In genomic region chr15:64632639-64633038, GRCh38 we compare ENCODE assay signal across 8 cellular contexts.
DNase-seq lines count a peak whose midpoint lies in the region; ATAC-seq, FAIRE-seq and TF ChIP-seq lines count a peak whose summit lies in the region.
"Not testable (repeated sequence)": the region's sequence is repeated elsewhere in the genome, so short reads cannot be mapped to it uniquely, and the experiment has no call there.

No MANE protein-coding gene starts in this region.

- TF ChIP-seq CTCF in CD4-positive, alpha-beta T cell (IDR thresholded peaks at IDR 0.05); HEK293 (tag by site-specific recombination; IDR thresholded peaks at IDR 0.05); HepG2 (CRISPR knock-in tag; IDR thresholded peaks at IDR 0.05): not testable (repeated sequence)

- peak overlapping the region; percentile 80 for H3K27ac Mint-ChIP-seq in CD4-positive, alpha-beta T cell
- H3K27ac Mint-ChIP-seq in T-helper 2 cell treated with Interferon-gamma antibody and Interleukin-4, amounts not matched to agents 5 μg/mL and 100 μg/mL, for 36 hours: peak overlapping the region; percentile 17
- peak overlapping the region; percentile 72 for H3K27ac Mint-ChIP-seq in activated T-cell treated with anti-CD3 and anti-CD28 coated beads, Interleukin-2, amount 50 U/mL, for 24 hours
- peak overlapping the region; percentile 93 to 96 for H3K27ac Mint-ChIP-seq in effector memory CD8-positive, alpha-beta T cell
- peak overlapping the region; percentile 77 to 89 for H3K27ac Mint-ChIP-seq in natural killer cell treated with Interleukin-12 subunit alpha and Interleukin-12 subunit beta and Interleukin-15 and Interleukin-18, amount 100 ng/mL, for 72 hours

- not testable (repeated sequence) for DNase-seq in CD4-positive, alpha-beta T cell; T-helper 2 cell treated with Interferon-gamma antibody and Interleukin-4, amounts not matched to agents 5 μg/mL and 100 μg/mL, for 36 hours (ENCODE audit: low spot score); activated T-cell treated with anti-CD3 and anti-CD28 coated beads, Interleukin-2, amount 50 U/mL, for 24 hours; effector memory CD8-positive, alpha-beta T cell; HepG2 (ENCODE audit: low spot score); natural killer cell treated with Interleukin-12 subunit alpha and Interleukin-12 subunit beta and Interleukin-15 and Interleukin-18, amount 100 ng/mL, for 72 hours (ENCODE audit: low spot score)
- peak; percentile 52 for DNase-seq in renal cortical epithelial cell (ENCODE audit: low read depth)

- not testable (repeated sequence) for H3K4me3 ChIP-seq in HEK293 (ENCODE audit: low read depth, low read length); HepG2 (replicated peaks in 1 of 3; ENCODE audit: insufficient read depth in 1 of 3, low read depth in 2 of 3, low read length in 3 of 3)

- not testable (repeated sequence) for H3K4me2 ChIP-seq in HepG2 (ENCODE audit: low read depth, low read length)

- not testable (repeated sequence) for H3K9ac ChIP-seq in HepG2 (ENCODE audit: insufficient read depth, low read depth, low read length)

- H3K36me3 Mint-ChIP-seq in CD4-positive, alpha-beta T cell (ENCODE audit: low read depth): peaks cover 50% of the 10 kb centered on the region
- H3K36me3 Mint-ChIP-seq in T-helper 2 cell treated with Interferon-gamma antibody and Interleukin-4, amounts not matched to agents 5 μg/mL and 100 μg/mL, for 36 hours (ENCODE audit: low read depth): peaks cover 34% of the 10 kb centered on the region
- H3K36me3 Mint-ChIP-seq in activated T-cell treated with anti-CD3 and anti-CD28 coated beads, Interleukin-2, amount 50 U/mL, for 24 hours (ENCODE audit: low read depth): peaks cover 41% of the 10 kb centered on the region
- not testable (repeated sequence) for H3K36me3 Mint-ChIP-seq in effector memory CD8-positive, alpha-beta T cell (ENCODE audit: insufficient read depth)
- peaks cover 11% of the 10 kb centered on the region for H3K36me3 Mint-ChIP-seq in natural killer cell treated with Interleukin-12 subunit alpha and Interleukin-12 subunit beta and Interleukin-15 and Interleukin-18, amount 100 ng/mL, for 72 hours

- not testable (repeated sequence) for BruUV-seq in HepG2 (replicated peaks; lab: Mats Ljungman, UMichigan)

- not testable (repeated sequence) for H3K27me3 ChIP-seq in CD4-positive, alpha-beta T cell (ENCODE audit: control insufficient read depth, insufficient read depth, low read length); HepG2 (ENCODE audit: control insufficient read depth in 1 of 2, insufficient read depth in 2 of 2, low read length in 2 of 2)

- in situ Hi-C loops in HepG2 (cut with HindIII; ENCODE audit: extremely low pct_ligation_motif_present, low pct_unique_long_range_greater_than_20kb): not testable (repeated sequence)

- POLR2A ChIA-PET in CD4-positive, alpha-beta T cell (lab: Charles Lee); HEK293 (lab: Yijun Ruan, JAX); HepG2 (lab: Yijun Ruan, JAX): not testable (repeated sequence)

- not testable (repeated sequence) for H3K27ac ChIP-seq in CD4-positive, alpha-beta T cell (ENCODE audit: low read depth, low read length); HEK293 (ENCODE audit: extremely low read depth, low read depth, low read length); HepG2 (ENCODE audit: extremely low read length, insufficient read depth, low read length)

- not testable (repeated sequence) for H3K4me3 Mint-ChIP-seq in CD4-positive, alpha-beta T cell; T-helper 2 cell treated with Interferon-gamma antibody and Interleukin-4, amounts not matched to agents 5 μg/mL and 100 μg/mL, for 36 hours; activated T-cell treated with anti-CD3 and anti-CD28 coated beads, Interleukin-2, amount 50 U/mL, for 24 hours; natural killer cell treated with Interleukin-12 subunit alpha and Interleukin-12 subunit beta and Interleukin-15 and Interleukin-18, amount 100 ng/mL, for 72 hours
- peak overlapping the region in 1 of 2 donors; percentile 25 for H3K4me3 Mint-ChIP-seq in effector memory CD8-positive, alpha-beta T cell

- not testable (repeated sequence) for H2AFZ ChIP-seq in HepG2 (ENCODE audit: low read length)

- H3K9me3 ChIP-seq in CD4-positive, alpha-beta T cell (ENCODE audit: control insufficient read depth, low read length); HEK293 (ENCODE audit: control insufficient read depth, insufficient read depth, low read depth, low read length); HepG2 (ENCODE audit: low read length): not testable (repeated sequence)

- whole genome bisulfite sequencing in HepG2 (ENCODE audit: low lambda C conversion rate): 93% methylated on average over 3 of the region's 3 CpGs

- not testable (repeated sequence) for FAIRE-seq in HepG2 (lab: Jason Lieb, UNC)

- TF ChIP-seq POLR2A in HepG2 (IDR thresholded peaks at IDR 0.05; ENCODE audit: insufficient read depth in 1 of 2, low read depth in 2 of 2, low read length in 2 of 2): not testable (repeated sequence)

- H3K4me1 ChIP-seq in HEK293 (ENCODE audit: control insufficient read depth, insufficient read depth, low read length) (peaks cover 18% of the 10 kb centered on the region), HepG2 (ENCODE audit: insufficient read depth, low read length) (peaks cover 42% of the 10 kb centered on the region)

- CTCF ChIA-PET in CD4-positive, alpha-beta T cell (lab: Charles Lee): interaction anchor here (0.9 kb wide), 1 partner anchor 125 kb away, joined by 4 read pairs; no protein-coding TSS in a partner anchor
- CTCF ChIA-PET in HEK293 (lab: Yijun Ruan, JAX): interaction anchor here (0.6 kb wide), 1 partner anchor 206 kb away, joined by 3 read pairs; no protein-coding TSS in a partner anchor
- CTCF ChIA-PET in HepG2 (lab: Yijun Ruan, JAX; ENCODE audit: low intra/inter-chr PET ratio, low total read pairs): not testable (repeated sequence)

- not testable (repeated sequence) for TF ChIP-seq RAD21 in HepG2 (CRISPR knock-in tag; IDR thresholded peaks at IDR 0.05)

- H3K36me3 ChIP-seq in HEK293 (ENCODE audit: control insufficient read depth in 2 of 2, insufficient read depth in 1 of 2, low read length in 2 of 2); HepG2 (replicated peaks in 1 of 2; ENCODE audit: control insufficient read depth in 1 of 2, insufficient read depth in 2 of 2, low read length in 2 of 2): not testable (repeated sequence)

- not testable (repeated sequence) for H3K79me2 ChIP-seq in HepG2 (ENCODE audit: insufficient read depth, low read length)

- intact Hi-C loops in CD4-positive, alpha-beta T cell (cut with DNase I, micrococcal nuclease): loop anchor here in 1 of 2 experiments (5.0 kb wide), 1 partner anchor 35 kb away; no protein-coding TSS in a partner anchor
- intact Hi-C loops in HepG2 (cut with micrococcal nuclease; ENCODE audit: unreplicated experiment): not testable (repeated sequence)

- not testable (repeated sequence) for H3K27me3 Mint-ChIP-seq in CD4-positive, alpha-beta T cell; T-helper 2 cell treated with Interferon-gamma antibody and Interleukin-4, amounts not matched to agents 5 μg/mL and 100 μg/mL, for 36 hours (ENCODE audit: low read depth); activated T-cell treated with anti-CD3 and anti-CD28 coated beads, Interleukin-2, amount 50 U/mL, for 24 hours; effector memory CD8-positive, alpha-beta T cell; natural killer cell treated with Interleukin-12 subunit alpha and Interleukin-12 subunit beta and Interleukin-15 and Interleukin-18, amount 100 ng/mL, for 72 hours

- ATAC-seq in CD4-positive, alpha-beta T cell (ENCODE audit: poor library complexity); effector memory CD8-positive, alpha-beta T cell (replicated peaks); HepG2; natural killer cell treated with Interleukin-12 subunit alpha and Interleukin-12 subunit beta and Interleukin-15 and Interleukin-18, amount 100 ng/mL, for 72 hours: not testable (repeated sequence)

- H3K4me1 Mint-ChIP-seq in CD4-positive, alpha-beta T cell (ENCODE audit: low read depth): peaks cover 79% of the 10 kb centered on the region
- peaks cover 59% of the 10 kb centered on the region for H3K4me1 Mint-ChIP-seq in T-helper 2 cell treated with Interferon-gamma antibody and Interleukin-4, amounts not matched to agents 5 μg/mL and 100 μg/mL, for 36 hours (ENCODE audit: low read depth)
- peaks cover 70% of the 10 kb centered on the region for H3K4me1 Mint-ChIP-seq in activated T-cell treated with anti-CD3 and anti-CD28 coated beads, Interleukin-2, amount 50 U/mL, for 24 hours (ENCODE audit: low read depth)
- peaks cover 48 to 59% of the 10 kb centered on the region in 2 donors for H3K4me1 Mint-ChIP-seq in effector memory CD8-positive, alpha-beta T cell (ENCODE audit: low read depth in 2 of 2)
- peaks cover 36 to 64% of the 10 kb centered on the region in 2 donors for H3K4me1 Mint-ChIP-seq in natural killer cell treated with Interleukin-12 subunit alpha and Interleukin-12 subunit beta and Interleukin-15 and Interleukin-18, amount 100 ng/mL, for 72 hours (ENCODE audit: low read depth in 2 of 2)

- H3K9me3 Mint-ChIP-seq in CD4-positive, alpha-beta T cell; T-helper 2 cell treated with Interferon-gamma antibody and Interleukin-4, amounts not matched to agents 5 μg/mL and 100 μg/mL, for 36 hours; activated T-cell treated with anti-CD3 and anti-CD28 coated beads, Interleukin-2, amount 50 U/mL, for 24 hours; effector memory CD8-positive, alpha-beta T cell; natural killer cell treated with Interleukin-12 subunit alpha and Interleukin-12 subunit beta and Interleukin-15 and Interleukin-18, amount 100 ng/mL, for 72 hours: not testable (repeated sequence)

- not testable (repeated sequence) for TF ChIP-seq EP300 in HepG2 (IDR thresholded peaks at IDR 0.05; ENCODE audit: low read depth in 2 of 2, low read length in 2 of 2); HepG2 (CRISPR knock-in tag; IDR thresholded peaks at IDR 0.05; ENCODE audit: borderline replicate concordance)

- not testable (repeated sequence) for H4K20me1 ChIP-seq in HepG2 (ENCODE audit: insufficient read depth, low read length)

Comparison
In these comparisons a context has a peak if more than half of its experiments do, and no peak if none do; other contexts are left out.
1. H3K27ac Mint-ChIP-seq: peak in every context shown above with its lines; median percentile 94 in effector memory CD8-positive, alpha-beta T cell; 83 in natural killer cell treated with Interleukin-12 subunit alpha and Interleukin-12 subunit beta and Interleukin-15 and Interleukin-18, amount 100 ng/mL, for 72 hours; 80 in CD4-positive, alpha-beta T cell; 72 in activated T-cell treated with anti-CD3 and anti-CD28 coated beads, Interleukin-2, amount 50 U/mL, for 24 hours; 17 in T-helper 2 cell treated with Interferon-gamma antibody and Interleukin-4, amounts not matched to agents 5 μg/mL and 100 μg/mL, for 36 hours.